In genomic region chr7:380226-380550, GRCh38 we compare ENCODE assay signal across 14 cellular contexts.
DNase-seq lines count a peak whose midpoint lies in the region; FAIRE-seq and TF ChIP-seq lines count a peak whose summit lies in the region.
"Had no signal": no experiment of that assay in that cellular context is flagged by ENCODE, and none has a peak within 500 bp of the region (broad histone marks: within the 10 kb centered on the region; RNA-seq: fewer than 3 reads in every experiment).

No MANE protein-coding gene starts in this region.

- H3K9me3 Mint-ChIP-seq in nephron = peaks cover 30% of the 10 kb centered on the region
- H3K9me3 Mint-ChIP-seq in type B pancreatic cell = peaks cover 12% of the 10 kb centered on the region

- TF ChIP-seq EP300 in H1 (IDR thresholded peaks at IDR 0.05; ENCODE audit: borderline replicate concordance in 1 of 2, low read depth in 2 of 2, low read length in 2 of 2) = no peak

- peak overlapping the region in 1 of 3 experiments; percentile 72 for H3K27ac Mint-ChIP-seq in nephron
- no peak overlapping the region for H3K27ac Mint-ChIP-seq in type B pancreatic cell

- CTCF ChIA-PET in H1 (lab: Charles Lee; ENCODE audit: partially characterized antibody) = interaction anchor here (0.7 to 1.6 kb wide), 3 partner anchors 14 to 141 kb away, joined by 3 to 4 read pairs (median 3); no protein-coding TSS in a partner anchor

- peak overlapping the region in 1 of 11 experiments; percentile 27; a peak in 1 of 22 replicates for H3K27ac ChIP-seq in BLaER1 treated with 17β-estradiol and CSF1 and Interleukin-3, amounts not matched to agents 10 nM and 100 nM
- H3K27ac ChIP-seq in H1 (ENCODE audit: low read depth, low read length) = no peak overlapping the region
- H3K27ac ChIP-seq: KMS-11 had no signal

- no peaks in the 10 kb centered on the region for H3K36me3 ChIP-seq in BLaER1 treated with 17β-estradiol and CSF1 and Interleukin-3, amounts not matched to agents 10 nM and 100 nM
- H3K36me3 ChIP-seq in H7 (replicated peaks; ENCODE audit: control insufficient read depth, insufficient read depth, low read length) = no peaks in the 10 kb centered on the region
- H3K36me3 ChIP-seq in H1 (ENCODE audit: control insufficient read depth in 2 of 4, insufficient read depth in 4 of 4, low read length in 3 of 4) = no peaks in the 10 kb centered on the region

- H4K91ac ChIP-seq in H1 (replicated peaks; ENCODE audit: insufficient read length, low read length) = peak overlapping the region; percentile 81

- peaks cover 9% of the 10 kb centered on the region for H3K4me1 Mint-ChIP-seq in nephron
- no peaks in the 10 kb centered on the region for H3K4me1 Mint-ChIP-seq in type B pancreatic cell (ENCODE audit: unreplicated experiment)

- H3K23ac ChIP-seq in H1 (ENCODE audit: insufficient read length) = no peak overlapping the region

- peak; percentile 84 for DNase-seq in H7
- peak in 1 of 2 experiments; percentile 55 for DNase-seq in H1 (ENCODE audit: low read depth in 1 of 2, low spot score in 2 of 2)
- DNase-seq in dermis blood vessel endothelial cell = no peak
- no peak for DNase-seq in type B pancreatic cell (ENCODE audit: extremely low spot score, unreplicated experiment)
- DNase-seq in activated gamma-delta T cell treated with Interleukin-2 at 50 U/mL for 16 hours = no peak
- DNase-seq in retina = no peak
- DNase-seq: mammary epithelial cell; NCI-H2029; NK-92 treated with Interleukin-12 subunit alpha and Interleukin-12 subunit beta, amount 100 ng/mL, for 24 hours had no signal

- peaks cover 17 to 24% (median 21%) of the 10 kb centered on the region in 11 experiments for H3K9me3 ChIP-seq in BLaER1 treated with 17β-estradiol and CSF1 and Interleukin-3, amounts not matched to agents 10 nM and 100 nM (replicated peaks in 1 of 11)
- H3K9me3 ChIP-seq in H1 (ENCODE audit: insufficient read depth in 2 of 2, low read depth in 1 of 2, low read length in 1 of 2) = peaks cover 0 to 3% of the 10 kb centered on the region in 2 experiments; a peak in 1 of 4 replicates

- peaks cover 0 to 12% (median 0%) of the 10 kb centered on the region in 11 experiments; a peak in 3 of 22 replicates for H4K20me1 ChIP-seq in BLaER1 treated with 17β-estradiol and CSF1 and Interleukin-3, amounts not matched to agents 10 nM and 100 nM
- no peaks in the 10 kb centered on the region for H4K20me1 ChIP-seq in H1 (replicated peaks in 1 of 2; ENCODE audit: control insufficient read depth in 1 of 2, insufficient read depth in 2 of 2, low read length in 2 of 2)

- no peak overlapping the region for H2BK20ac ChIP-seq in H1 (ENCODE audit: low read length)

- no peak overlapping the region for H4K5ac ChIP-seq in H1 (ENCODE audit: insufficient read length, low read depth, low read length)

- H2AK5ac ChIP-seq in H1 (ENCODE audit: low read depth, low read length) = no peak overlapping the region

- peaks cover 53 to 75% (median 68%) of the 10 kb centered on the region in 10 experiments for H3K4me1 ChIP-seq in BLaER1 treated with 17β-estradiol and CSF1 and Interleukin-3, amounts not matched to agents 10 nM and 100 nM
- H3K4me1 ChIP-seq in H1 (replicated peaks in 1 of 4; ENCODE audit: control insufficient read depth in 3 of 4, insufficient read depth in 4 of 4, low read length in 3 of 4) = peaks cover 0 to 23% (median 13%) of the 10 kb centered on the region in 4 experiments; a peak in 6 of 7 replicates

- H3K4me3 ChIP-seq in BLaER1 treated with 17β-estradiol and CSF1 and Interleukin-3, amounts not matched to agents 10 nM and 100 nM = peak overlapping the region; percentile 34 to 66 (median 44); a peak in 19 of 20 replicates
- H3K4me3 ChIP-seq in H7 (ENCODE audit: insufficient read depth, low read depth, low read length) (peak overlapping the region; percentile 39), H1 (ENCODE audit: extremely low read depth in 1 of 4, insufficient read depth in 2 of 4, low read depth in 3 of 4, low read length in 4 of 4) (peak overlapping the region; percentile 5 to 54 (median 42); a peak in 6 of 8 replicates)

- H3K4me2 ChIP-seq in BLaER1 treated with 17β-estradiol and CSF1 and Interleukin-3, amounts not matched to agents 10 nM and 100 nM = peak overlapping the region; percentile 90 to 99 (median 99)
- peak overlapping the region; percentile 56 to 82 for H3K4me2 ChIP-seq in H1 (ENCODE audit: insufficient read depth in 1 of 2, low read depth in 2 of 2, low read length in 2 of 2)
- H3K4me2 ChIP-seq: KMS-11, SK-N-SH had no signal

- H3K27me3 Mint-ChIP-seq in nephron (ENCODE audit: low read depth) (peaks cover 39% of the 10 kb centered on the region), type B pancreatic cell (peaks cover 35% of the 10 kb centered on the region)

- no peak overlapping the region for H2AFZ ChIP-seq in H1 (ENCODE audit: low read length)

- no peak overlapping the region for H2BK5ac ChIP-seq in H1 (ENCODE audit: low read depth, low read length)

- TF ChIP-seq CTCF in H1 (IDR thresholded peaks at IDR 0.05; ENCODE audit: control extremely low read depth in 1 of 3, insufficient read depth in 1 of 3, low read depth in 1 of 3, low read length in 3 of 3) (no peak), nephron (IDR thresholded peaks at IDR 0.05; ENCODE audit: unreplicated experiment in 3 of 3) (no peak), type B pancreatic cell (conservative IDR thresholded peaks at IDR 0.05) (no peak)

- no peak overlapping the region for H3K4ac ChIP-seq in H1 (replicated peaks; ENCODE audit: insufficient read length, low read depth, low read length)

- peak overlapping the region in 4 of 11 experiments; percentile 26 to 57 (median 50); a peak in 7 of 22 replicates for H3K9ac ChIP-seq in BLaER1 treated with 17β-estradiol and CSF1 and Interleukin-3, amounts not matched to agents 10 nM and 100 nM
- H3K9ac ChIP-seq in H1 (replicated peaks in 1 of 4; ENCODE audit: extremely low read depth in 1 of 4, low read depth in 3 of 4, low read length in 3 of 4) = no peak overlapping the region
- H3K9ac ChIP-seq: KMS-11, SK-N-SH had no signal

- H4K8ac ChIP-seq in H1 (ENCODE audit: extremely low read depth, insufficient read depth, low read length) = no peak overlapping the region

- no peak overlapping the region; the same call in 1 of the 2 replicates for H2BK12ac ChIP-seq in H1 (ENCODE audit: low read depth, low read length)

- no peaks in the 10 kb centered on the region for H3K79me2 ChIP-seq in H1 (ENCODE audit: control insufficient read depth in 1 of 2, insufficient read depth in 2 of 2, low read length in 2 of 2)

- H2BK120ac ChIP-seq in H1 (replicated peaks; ENCODE audit: low read depth, low read length) = no peak overlapping the region

- no peak for TF ChIP-seq POLR2A in H1 (IDR thresholded peaks at IDR 0.05; ENCODE audit: control extremely low read depth in 1 of 2, low read depth in 2 of 2, low read length in 2 of 2)

- H3K23me2 ChIP-seq in H1 (ENCODE audit: low read depth, low read length) = peaks cover 2% of the 10 kb centered on the region; the same call in 1 of the 2 replicates

- H2BK15ac ChIP-seq in H1 (ENCODE audit: low read length) = no peak overlapping the region

- H3K36me3 Mint-ChIP-seq in nephron (ENCODE audit: low read depth) (peaks cover 4% of the 10 kb centered on the region), type B pancreatic cell (no peaks in the 10 kb centered on the region)
- H3K36me3 Mint-ChIP-seq: brain had no signal

- FAIRE-seq in H1 (lab: Jason Lieb, UNC) = no peak

- no peak overlapping the region for H3K14ac ChIP-seq in H1 (ENCODE audit: insufficient read length)

- no peak overlapping the region for H3K56ac ChIP-seq in H1 (replicated peaks; ENCODE audit: insufficient read length, low read depth, low read length)

- H3K27me3 ChIP-seq in BLaER1 treated with 17β-estradiol and CSF1 and Interleukin-3, amounts not matched to agents 10 nM and 100 nM = peaks cover 8 to 53% (median 17%) of the 10 kb centered on the region in 11 experiments; a peak in 20 of 22 replicates
- H3K27me3 ChIP-seq in H7 (ENCODE audit: control insufficient read depth, insufficient read depth, low read length) (peaks cover 4% of the 10 kb centered on the region), H1 (replicated peaks in 1 of 4; ENCODE audit: control insufficient read depth in 3 of 4, extremely low read depth in 1 of 4, insufficient read depth in 3 of 4, low read length in 3 of 4) (peaks cover 0 to 8% (median 5%) of the 10 kb centered on the region in 4 experiments; a peak in 4 of 7 replicates)

- TF ChIP-seq RAD21 in H1 (IDR thresholded peaks at IDR 0.05 in 1 of 2, conservative IDR thresholded peaks at IDR 0.05 in 1 of 2; ENCODE audit: low read depth in 2 of 2, low read length in 2 of 2) = no peak

- H3K4me3 Mint-ChIP-seq in nephron (peak overlapping the region; percentile 23 to 52 (median 24)), type B pancreatic cell (no peak overlapping the region)

- H3K18ac ChIP-seq in H1 (ENCODE audit: extremely low read depth, low read length) = no peak overlapping the region; the same call in 1 of the 2 replicates

- no peaks in the 10 kb centered on the region for H3K79me1 ChIP-seq in H1 (ENCODE audit: low read depth, low read length)

- 19% methylated on average over 8 of the region's 12 CpGs; no CpG with 5 or more reads in 1 of the 2 experiments for WGBS in H1 (ENCODE audit: extremely low coverage in 1 of 2, insufficient coverage in 1 of 2, insufficient read length in 1 of 2, insufficient replicate concordance in 2 of 2, low coverage in 1 of 2, low lambda C conversion rate in 2 of 2, missing lambda C conversion rate in 1 of 2), 2 experiments

- POLR2A ChIA-PET in H1 (lab: Charles Lee; ENCODE audit: partially characterized antibody) = interaction anchor here (1.4 kb wide), 1 partner anchor 135 kb away, joined by 4 read pairs; no protein-coding TSS in a partner anchor

TF ChIP-seq in H1, 55 proteins besides CTCF, POLR2A, EP300 and RAD21 (continues in another document):
- TF ChIP-seq, protein P1, sequence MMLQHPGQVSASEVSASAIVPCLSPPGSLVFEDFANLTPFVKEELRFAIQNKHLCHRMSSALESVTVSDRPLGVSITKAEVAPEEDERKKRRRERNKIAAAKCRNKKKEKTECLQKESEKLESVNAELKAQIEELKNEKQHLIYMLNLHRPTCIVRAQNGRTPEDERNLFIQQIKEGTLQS (IDR thresholded peaks at IDR 0.05; ENCODE audit: insufficient read depth, low read depth, low read length) = no peak
- TF ChIP-seq MAFK (IDR thresholded peaks at IDR 0.05; ENCODE audit: low read depth, low read length) = no peak
